1 cellular context compared by ENCODE assay signal in genomic region chr9:70044450-70045307, GRCh38.
TF ChIP-seq lines count a peak whose summit lies in the region.

No MANE protein-coding gene starts in this region.

TF ChIP-seq in HEK293, 187 proteins besides CTCF, POLR2A, EP300 and RAD21 (continued from another document):
- 0 out of 2 replicates have a peak, but pooled peaks have one; percentile 5 for TF ChIP-seq PATZ1 (tag by site-specific recombination; IDR thresholded peaks at IDR 0.05)
- no peak for TF ChIP-seq ZNF274 (IDR thresholded peaks at IDR 0.05; ENCODE audit: low read length)
- no peak for TF ChIP-seq ZNF274 (tag by site-specific recombination; IDR thresholded peaks at IDR 0.05; ENCODE audit: borderline replicate concordance)
- TF ChIP-seq ZBTB6 (tag by site-specific recombination; IDR thresholded peaks at IDR 0.05) = no peak
- TF ChIP-seq GLI2 (tag by site-specific recombination; IDR thresholded peaks at IDR 0.05; ENCODE audit: borderline replicate concordance, low read depth) = no peak
- TF ChIP-seq YY1 (tag by site-specific recombination; IDR thresholded peaks at IDR 0.05) = no peak
- TF ChIP-seq BCL6B (tag by site-specific recombination; IDR thresholded peaks at IDR 0.05) = no peak
- no peak for TF ChIP-seq ZBTB8A (tag by site-specific recombination; IDR thresholded peaks at IDR 0.05)
- TF ChIP-seq ZNF629 (tag by site-specific recombination; IDR thresholded peaks at IDR 0.05) = no peak
- TF ChIP-seq ZBTB48 (tag by site-specific recombination; IDR thresholded peaks at IDR 0.05) = no peak
- peak; percentile 63 for TF ChIP-seq ZNF335 (tag by site-specific recombination; conservative IDR thresholded peaks at IDR 0.05)
- TF ChIP-seq MYNN (tag by site-specific recombination; IDR thresholded peaks at IDR 0.05; ENCODE audit: borderline replicate concordance) = no peak
- no peak for TF ChIP-seq ZNF449 (tag by site-specific recombination; IDR thresholded peaks at IDR 0.05)
